1 cellular context compared by ENCODE assay signal in the genomic region with DNA sequence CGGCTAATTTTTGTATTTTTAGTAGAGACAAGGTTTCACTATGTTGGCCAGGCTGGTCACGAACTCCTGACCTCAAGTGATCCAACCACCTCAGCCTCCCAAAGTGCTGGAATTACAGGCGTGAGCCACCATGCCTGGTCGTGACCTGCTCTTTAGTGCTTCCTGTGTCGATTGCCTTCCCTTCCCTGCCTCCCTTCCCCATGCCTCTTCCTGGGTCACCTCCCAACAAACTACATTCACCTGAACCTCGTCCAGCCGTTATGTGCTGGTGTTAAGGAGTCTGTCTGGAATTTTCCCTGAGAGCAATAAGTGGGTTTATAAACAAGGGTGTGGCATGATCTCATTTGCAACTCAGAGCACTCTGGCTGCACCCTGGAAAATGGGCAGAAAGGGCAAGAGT.
TF ChIP-seq lines count a peak whose summit lies in the region.

No MANE protein-coding gene starts in this region.

TF ChIP-seq in SK-N-SH treated with all-trans-retinoic acid at 6 μM for 48 hours, 23 proteins besides CTCF, POLR2A, EP300 and RAD21 (continued from another document):
- TF ChIP-seq CREB5 (CRISPR knock-in tag; IDR thresholded peaks at IDR 0.05; ENCODE audit: low read depth): no peak
- no peak for TF ChIP-seq ZC3H10 (CRISPR knock-in tag; IDR thresholded peaks at IDR 0.05)
